16 cellular contexts compared by ENCODE assay signal in the genomic region with DNA sequence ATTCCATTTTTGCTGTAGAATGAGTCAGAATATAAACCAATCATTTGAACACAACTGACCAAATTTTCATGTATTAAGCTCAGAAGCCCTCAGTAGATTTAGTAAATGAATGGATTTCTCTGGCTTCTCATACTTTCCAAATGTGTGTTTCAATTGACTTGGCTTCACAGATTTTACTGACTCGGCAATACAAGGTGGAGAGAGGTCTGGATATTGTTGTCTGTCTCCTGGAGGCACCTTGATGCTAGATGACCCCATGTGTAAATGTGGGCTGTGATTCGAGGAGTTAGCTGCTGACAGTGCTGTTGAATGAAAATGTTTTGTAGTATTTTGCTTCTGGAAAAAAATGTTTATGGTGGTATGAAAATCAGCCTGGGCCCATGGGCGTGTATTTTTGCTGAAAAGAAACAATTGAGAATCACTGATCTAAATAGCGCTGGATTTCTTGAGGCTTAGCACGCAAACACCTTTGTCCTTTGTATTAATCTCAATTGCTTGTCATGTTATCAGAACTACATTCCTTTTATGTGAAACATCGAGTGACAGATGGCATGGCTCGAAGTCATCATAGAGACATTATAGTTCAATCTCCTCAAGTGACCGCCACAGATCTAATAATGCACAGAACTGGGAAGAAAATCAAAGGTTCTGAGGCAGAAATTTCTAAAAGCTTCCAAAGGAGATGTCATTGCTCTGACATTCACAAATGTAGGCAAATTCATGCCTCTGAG. TPM values are rescaled to one million over a fixed set of nuclear protein-coding genes. Genes with fewer than 3 reads are reported as not detected.
DNase-seq lines count a peak whose midpoint lies in the region; ATAC-seq and TF ChIP-seq lines count a peak whose summit lies in the region.
"Had no signal": no experiment of that assay in that cellular context is flagged by ENCODE, and none has a peak within 500 bp of the region (broad histone marks: within the 10 kb centered on the region; RNA-seq: fewer than 3 reads in every experiment).

No MANE protein-coding gene starts in this region.

- no peak overlapping the region for H2AFZ ChIP-seq in neural cell (ENCODE audit: low read depth, low read length)

- H3K9me3 ChIP-seq in left ventricle myocardium inferior (replicated peaks) (no peaks in the 10 kb centered on the region), neural cell (ENCODE audit: low read length) (no peaks in the 10 kb centered on the region), stomach (no peaks in the 10 kb centered on the region), mucosa of descending colon (no peaks in the 10 kb centered on the region)
- H3K9me3 ChIP-seq: BLaER1, Caco-2 had no signal

- H3K9ac ChIP-seq in neural cell (ENCODE audit: low read length), result peak overlapping the region; percentile 33
- H3K9ac ChIP-seq: BLaER1 had no signal

- H3K9me2 ChIP-seq in neural cell (ENCODE audit: insufficient read depth, low read length), result no peaks in the 10 kb centered on the region

- H3K79me2 ChIP-seq in neural cell (replicated peaks; ENCODE audit: insufficient read depth, low read length), result no peaks in the 10 kb centered on the region

- peak; percentile 94 for TF ChIP-seq EP300 in neural cell (conservative IDR thresholded peaks at IDR 0.05; ENCODE audit: poor library complexity, severe bottlenecking)
- TF ChIP-seq EP300 in stomach (IDR thresholded peaks at IDR 0.05), result no peak

- no peak overlapping the region for H3K27ac ChIP-seq in left ventricle myocardium inferior (replicated peaks)
- H3K27ac ChIP-seq in neural cell (ENCODE audit: low read length), result peak overlapping the region; percentile 78
- H3K27ac ChIP-seq in stomach, result no peak overlapping the region
- H3K27ac ChIP-seq: 22Rv1, BLaER1 had no signal

- TF ChIP-seq RAD21 in neural cell (conservative IDR thresholded peaks at IDR 0.05), result peak; percentile 18

- H3K4me1 ChIP-seq in left ventricle myocardium inferior (peaks cover 9% of the 10 kb centered on the region), stomach (no peaks in the 10 kb centered on the region), mucosa of descending colon (ENCODE audit: low read depth) (no peaks in the 10 kb centered on the region)

- H3K36me3 ChIP-seq in left ventricle myocardium inferior (no peaks in the 10 kb centered on the region), neural cell (ENCODE audit: insufficient read depth, low read length) (no peaks in the 10 kb centered on the region), stomach (no peaks in the 10 kb centered on the region), mucosa of descending colon (ENCODE audit: low read depth) (no peaks in the 10 kb centered on the region)
- H3K36me3 ChIP-seq: BLaER1 had no signal

- H3K4me3 ChIP-seq in left ventricle myocardium inferior, result no peak overlapping the region
- peak overlapping the region; percentile 1 for H3K4me3 ChIP-seq in neural cell (ENCODE audit: low read length)
- no peak overlapping the region for H3K4me3 ChIP-seq in stomach
- H3K4me3 ChIP-seq in mucosa of descending colon, result no peak overlapping the region
- H3K4me3 ChIP-seq: BLaER1 had no signal

- peaks cover 12% of the 10 kb centered on the region for H3K9me3 Mint-ChIP-seq in type B pancreatic cell
- H3K9me3 Mint-ChIP-seq: CD8-positive, alpha-beta memory T cell had no signal

- TF ChIP-seq CTCF in left ventricle myocardium inferior (IDR thresholded peaks at IDR 0.05; ENCODE audit: borderline replicate concordance) (no peak), neural cell (IDR thresholded peaks at IDR 0.05; ENCODE audit: poor library complexity, severe bottlenecking) (no peak), type B pancreatic cell (conservative IDR thresholded peaks at IDR 0.05) (no peak), stomach (IDR thresholded peaks at IDR 0.05) (no peak), mucosa of descending colon (IDR thresholded peaks at IDR 0.05) (no peak)

- no peaks in the 10 kb centered on the region for H3K36me3 Mint-ChIP-seq in type B pancreatic cell
- H3K36me3 Mint-ChIP-seq: CD8-positive, alpha-beta memory T cell had no signal

- H3K27me3 ChIP-seq in left ventricle myocardium inferior (ENCODE audit: low read depth) (peaks cover 17% of the 10 kb centered on the region), neural cell (ENCODE audit: insufficient read depth, low read depth, low read length) (no peaks in the 10 kb centered on the region), stomach (peaks cover 0 to 56% (median 0%) of the 10 kb centered on the region in 3 donors)
- H3K27me3 ChIP-seq: BLaER1 had no signal

- TF ChIP-seq POLR2A in stomach (IDR thresholded peaks at IDR 0.05), result no peak

- H3K4me3 Mint-ChIP-seq in type B pancreatic cell, result peak overlapping the region; percentile 11
- H3K4me3 Mint-ChIP-seq: CD8-positive, alpha-beta memory T cell had no signal

- H4K20me1 ChIP-seq in neural cell (ENCODE audit: insufficient read depth), result no peaks in the 10 kb centered on the region
- H4K20me1 ChIP-seq: BLaER1 had no signal

- no peak overlapping the region for H3K4me2 ChIP-seq in neural cell (ENCODE audit: low read length)
- H3K4me2 ChIP-seq: BLaER1 had no signal

- H3K27ac Mint-ChIP-seq in type B pancreatic cell, result peak overlapping the region; percentile 83
- H3K27ac Mint-ChIP-seq: CD8-positive, alpha-beta memory T cell had no signal

- H3K4me1 Mint-ChIP-seq in type B pancreatic cell (ENCODE audit: unreplicated experiment), result peaks cover 27% of the 10 kb centered on the region
- H3K4me1 Mint-ChIP-seq: CD8-positive, alpha-beta memory T cell had no signal

- ATAC-seq in left ventricle myocardium superior (peak; percentile 58), mucosa of descending colon (no peak)
- ATAC-seq: HCT116 had no signal

- WGBS in stomach, 5 donors, result 59 to 73% (median 61%) methylated on average over 8 of the region's 8 CpGs

- intact Hi-C loops in left ventricle myocardium superior (cut with micrococcal nuclease) (no loop called here), left ventricle myocardium inferior (cut with micrococcal nuclease) (no loop called here), stomach (cut with DNase I; ENCODE audit: low total_unique reads) (no loop called here), mucosa of descending colon (cut with DNase I, micrococcal nuclease) (no loop called here)

- peaks cover 5% of the 10 kb centered on the region for H3K27me3 Mint-ChIP-seq in type B pancreatic cell

- DNase-seq in NCI-H82 (lab: John Stamatoyannopoulos, UW) (peak; percentile 34), NCI-H82 treated with DMSO at 0.1 percent for 48 hours (lab: John Stamatoyannopoulos, UW; ENCODE audit: unreplicated experiment) (no peak), left ventricle myocardium superior (no peak), left ventricle myocardium inferior (no peak), type B pancreatic cell (ENCODE audit: extremely low spot score, unreplicated experiment) (no peak), stomach (no peak), mucosa of descending colon (no peak)
- DNase-seq: AML-193; CD8-positive, alpha-beta memory T cell; DND-41; GDM1 had no signal

- no peaks in the 10 kb centered on the region for H3F3A ChIP-seq in neural cell (ENCODE audit: insufficient read depth, low read length, poor library complexity, severe bottlenecking)

TF ChIP-seq in neural cell, 6 proteins besides CTCF, POLR2A, EP300 and RAD21:
- peak; percentile 71 for TF ChIP-seq POLR2AphosphoS5 (IDR thresholded peaks at IDR 0.05)
- TF ChIP-seq EZH2 (IDR thresholded peaks at IDR 0.05; ENCODE audit: borderline replicate concordance, insufficient read depth, low read length, poor library complexity, severe bottlenecking), result no peak
- no peak for TF ChIP-seq TAF1 (IDR thresholded peaks at IDR 0.05; ENCODE audit: low read depth)
- TF ChIP-seq SMC3 (conservative IDR thresholded peaks at IDR 0.05; ENCODE audit: poor library complexity), result no peak
- TF ChIP-seq, protein P1, sequence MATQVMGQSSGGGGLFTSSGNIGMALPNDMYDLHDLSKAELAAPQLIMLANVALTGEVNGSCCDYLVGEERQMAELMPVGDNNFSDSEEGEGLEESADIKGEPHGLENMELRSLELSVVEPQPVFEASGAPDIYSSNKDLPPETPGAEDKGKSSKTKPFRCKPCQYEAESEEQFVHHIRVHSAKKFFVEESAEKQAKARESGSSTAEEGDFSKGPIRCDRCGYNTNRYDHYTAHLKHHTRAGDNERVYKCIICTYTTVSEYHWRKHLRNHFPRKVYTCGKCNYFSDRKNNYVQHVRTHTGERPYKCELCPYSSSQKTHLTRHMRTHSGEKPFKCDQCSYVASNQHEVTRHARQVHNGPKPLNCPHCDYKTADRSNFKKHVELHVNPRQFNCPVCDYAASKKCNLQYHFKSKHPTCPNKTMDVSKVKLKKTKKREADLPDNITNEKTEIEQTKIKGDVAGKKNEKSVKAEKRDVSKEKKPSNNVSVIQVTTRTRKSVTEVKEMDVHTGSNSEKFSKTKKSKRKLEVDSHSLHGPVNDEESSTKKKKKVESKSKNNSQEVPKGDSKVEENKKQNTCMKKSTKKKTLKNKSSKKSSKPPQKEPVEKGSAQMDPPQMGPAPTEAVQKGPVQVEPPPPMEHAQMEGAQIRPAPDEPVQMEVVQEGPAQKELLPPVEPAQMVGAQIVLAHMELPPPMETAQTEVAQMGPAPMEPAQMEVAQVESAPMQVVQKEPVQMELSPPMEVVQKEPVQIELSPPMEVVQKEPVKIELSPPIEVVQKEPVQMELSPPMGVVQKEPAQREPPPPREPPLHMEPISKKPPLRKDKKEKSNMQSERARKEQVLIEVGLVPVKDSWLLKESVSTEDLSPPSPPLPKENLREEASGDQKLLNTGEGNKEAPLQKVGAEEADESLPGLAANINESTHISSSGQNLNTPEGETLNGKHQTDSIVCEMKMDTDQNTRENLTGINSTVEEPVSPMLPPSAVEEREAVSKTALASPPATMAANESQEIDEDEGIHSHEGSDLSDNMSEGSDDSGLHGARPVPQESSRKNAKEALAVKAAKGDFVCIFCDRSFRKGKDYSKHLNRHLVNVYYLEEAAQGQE (IDR thresholded peaks at IDR 0.05; ENCODE audit: borderline replicate concordance), result peak; percentile 44

RNA-seq across cellular contexts. Expression of a gene that starts 41.2 kb away (rescaled TPM):
- total RNA-seq in left ventricle myocardium superior (36.3 TPM), left ventricle myocardium inferior (44.3 TPM), type B pancreatic cell (ENCODE audit: low replicate concordance) (66.0 and 77.2 TPM in 2 replicates), stomach (10 to 100 TPM; 18.1 to 68.8 (median 35.1) TPM), mucosa of descending colon (10 to 100 TPM; 57.4 to 74.2 (median 67.5) TPM)
- polyA plus RNA-seq in neural cell (44.3 and 56.9 TPM in 2 replicates), stomach (10 to 100 TPM; 37.3 to 53.7 (median 42.9) TPM)
- polyA minus RNA-seq in neural cell, result 34.6 and 36.7 TPM in 2 replicates
